ENCODE assay signal across 8 cellular contexts in the genomic region with DNA sequence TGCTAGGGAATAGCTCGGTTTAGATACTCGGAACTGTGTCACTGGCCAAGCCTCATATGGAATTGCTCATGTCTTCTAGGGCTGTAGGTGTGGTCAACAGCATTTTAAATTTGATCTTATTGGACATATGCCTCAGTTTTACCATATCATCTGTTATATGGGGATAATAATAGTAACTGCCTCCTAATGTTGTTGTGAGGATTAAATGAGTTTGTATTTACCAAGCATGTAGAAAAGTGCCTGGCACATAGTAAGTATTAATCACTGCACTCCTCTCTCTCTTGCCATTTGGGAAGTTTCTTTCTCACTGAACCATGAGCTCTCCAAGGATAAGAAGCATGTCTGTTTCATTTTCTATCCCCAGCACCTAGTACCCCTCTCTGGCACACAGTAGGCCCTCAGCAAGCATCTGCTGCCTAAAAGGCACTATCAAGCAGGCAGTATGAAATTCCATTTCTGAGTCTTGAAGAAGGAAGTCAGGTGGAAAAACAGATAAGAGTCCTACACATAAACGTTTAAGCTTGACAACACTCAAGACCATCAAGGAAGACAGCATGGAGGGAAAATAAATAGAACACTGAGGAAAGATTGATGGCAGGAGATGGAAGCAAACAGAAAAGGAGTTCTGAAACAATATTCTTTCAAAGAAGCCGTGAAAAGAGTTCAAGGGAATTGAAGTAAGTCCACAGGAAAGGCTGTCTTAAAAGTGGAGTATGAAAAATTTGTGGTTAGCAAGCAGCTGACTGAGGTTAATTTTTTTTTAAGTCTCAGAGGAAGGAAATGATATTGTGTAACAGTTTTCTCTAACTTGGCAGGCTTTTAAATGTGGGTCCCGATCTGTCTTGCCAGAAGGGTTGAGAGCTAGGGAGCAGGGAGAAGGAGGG. TPM values are rescaled to one million over a fixed set of nuclear protein-coding genes. Genes with fewer than 3 reads are reported as not detected.
DNase-seq lines count a peak whose midpoint lies in the region; ATAC-seq, FAIRE-seq and TF ChIP-seq lines count a peak whose summit lies in the region.

No MANE protein-coding gene starts in this region.

- H3K4me3 ChIP-seq in GM12864 (ENCODE audit: low read depth, low read length) (no peak overlapping the region; the same call in 1 of the 2 replicates), kidney (ENCODE audit: low read length in 2 of 2) (peak overlapping the region; percentile 5 to 10), tibial artery (no peak overlapping the region)

- H3K9ac ChIP-seq in kidney (ENCODE audit: low read length in 2 of 2) = peak overlapping the region in 1 of 2 donors; percentile 10

- no peaks in the 10 kb centered on the region for H3K27me3 ChIP-seq in tibial artery

- FAIRE-seq in kidney (lab: Jason Lieb, UNC) = peak; percentile 83

- peak overlapping the region; percentile 58 to 90 for H3K27ac ChIP-seq in kidney (ENCODE audit: low read depth in 2 of 2, low read length in 2 of 2)
- peak overlapping the region; percentile 85 to 87 for H3K27ac ChIP-seq in tibial artery

- ATAC-seq in HG03469 (IDR thresholded peaks at IDR 0.05; ENCODE audit: unreplicated experiment) (no peak), GM19328 (IDR thresholded peaks at IDR 0.05; ENCODE audit: unreplicated experiment) (no peak)

- H3K4me1 ChIP-seq in kidney (ENCODE audit: control insufficient read depth in 1 of 2, insufficient read depth in 1 of 2, low read depth in 1 of 2, low read length in 2 of 2) (peaks cover 12 to 14% of the 10 kb centered on the region in 2 donors), tibial artery (peaks cover 0 to 33% (median 11%) of the 10 kb centered on the region in 4 donors)

- intact Hi-C loops in kidney (cut with DNase I) (no loop called here), tibial artery (cut with DNase I; ENCODE audit: low total_unique reads) (no loop called here)

- H3K36me3 ChIP-seq in kidney (ENCODE audit: control insufficient read depth in 1 of 2, insufficient read depth in 2 of 2, low read length in 2 of 2) = no peaks in the 10 kb centered on the region
- H3K36me3 ChIP-seq in tibial artery = peaks cover 0 to 6% (median 5%) of the 10 kb centered on the region in 3 donors

- no peak for TF ChIP-seq CTCF in GM12864 (IDR thresholded peaks at IDR 0.05; ENCODE audit: low read depth, low read length, missing control alignments)
- no peak for TF ChIP-seq CTCF in kidney (IDR thresholded peaks at IDR 0.05; ENCODE audit: borderline replicate concordance, extremely low read depth, insufficient read depth)
- TF ChIP-seq CTCF in tibial artery (IDR thresholded peaks at IDR 0.05) = no peak

- DNase-seq in GM12864 (ENCODE audit: low read depth) = peak; percentile 47
- peak; percentile 96 to 98 for DNase-seq in Kasumi-1 (lab: John Stamatoyannopoulos, UW)
- peak; percentile 41 for DNase-seq in amniotic stem cell (lab: John Stamatoyannopoulos, UW)
- DNase-seq in kidney = no peak
- DNase-seq in tibial artery = no peak
- no peak for DNase-seq in NCI-H446 (lab: John Stamatoyannopoulos, UW)

- no peaks in the 10 kb centered on the region for H3K9me3 ChIP-seq in kidney (ENCODE audit: control insufficient read depth in 1 of 2, low read length in 2 of 2)
- no peaks in the 10 kb centered on the region for H3K9me3 ChIP-seq in tibial artery

RNA-seq across cellular contexts. Expression of gene ATP6V0A1, which starts 2.2 kb away (rescaled TPM):
- total RNA-seq in kidney = 110 TPM
- polyA plus RNA-seq in kidney (ENCODE audit: insufficient read depth, low read depth, low replicate concordance) = 108 TPM

RNA-seq across cellular contexts. Expression of gene CAVIN1, which starts 33.4 kb away (rescaled TPM):
- total RNA-seq in kidney = 204 TPM
- polyA plus RNA-seq in kidney (ENCODE audit: insufficient read depth, low read depth, low replicate concordance) = 67.1 TPM

Comparison
In these comparisons a context has a peak if more than half of its experiments do, and no peak if none do; other contexts are left out.
1. DNase-seq: peak in GM12864 (single experiment), Kasumi-1 (2 of 2) and amniotic stem cell (single experiment); none in kidney (single experiment), tibial artery (0 of 2) and NCI-H446 (0 of 2).
2. H3K4me3 ChIP-seq: peak in kidney (2 of 2); none in GM12864 (single experiment) and tibial artery (0 of 2).